In the genomic region with DNA sequence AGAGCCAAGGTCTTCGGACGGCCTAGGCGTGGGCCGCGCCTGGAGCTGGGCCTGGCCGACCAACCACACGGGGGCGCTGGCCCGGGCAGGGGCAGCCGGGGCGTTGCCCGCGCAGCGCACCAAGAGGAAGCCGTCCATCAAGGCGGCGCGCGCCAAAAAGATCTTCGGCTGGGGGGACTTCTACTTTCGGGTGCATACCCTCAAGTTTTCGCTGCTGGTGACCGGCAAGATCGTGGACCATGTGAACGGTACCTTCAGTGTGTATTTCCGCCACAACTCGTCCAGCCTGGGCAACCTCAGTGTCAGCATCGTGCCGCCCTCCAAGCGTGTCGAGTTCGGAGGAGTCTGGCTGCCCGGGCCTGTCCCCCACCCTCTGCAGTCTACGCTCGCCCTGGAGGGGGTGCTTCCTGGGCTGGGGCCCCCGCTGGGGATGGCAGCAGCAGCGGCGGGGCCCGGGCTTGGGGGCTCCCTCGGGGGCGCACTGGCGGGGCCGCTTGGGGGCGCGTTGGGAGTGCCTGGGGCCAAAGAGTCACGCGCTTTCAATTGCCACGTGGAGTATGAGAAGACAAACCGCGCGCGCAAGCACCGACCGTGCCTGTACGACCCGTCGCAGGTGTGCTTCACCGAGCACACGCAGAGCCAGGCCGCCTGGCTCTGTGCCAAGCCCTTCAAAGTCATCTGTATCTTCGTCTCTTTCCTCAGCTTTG, we compare ENCODE assay signal across 8 cellular contexts. TPM values are rescaled to one million over a fixed set of nuclear protein-coding genes. Genes with fewer than 3 reads are reported as not detected.
DNase-seq lines count a peak whose midpoint lies in the region; ATAC-seq and TF ChIP-seq lines count a peak whose summit lies in the region.

No MANE protein-coding gene starts in this region.

- DNase-seq in Peyer's patch (peak; percentile 58 to 79 (median 74)), adrenal gland (peak in 1 of 7 donors; percentile 63), left lung (peak in 1 of 2 donors; percentile 96), type B pancreatic cell (ENCODE audit: extremely low spot score, unreplicated experiment) (no peak), osteoblast (ENCODE audit: insufficient read length, low spot score, missing footprints) (no peak)

- no peak overlapping the region for H3K27ac Mint-ChIP-seq in type B pancreatic cell

- H3K9me3 ChIP-seq in Peyer's patch (peaks cover 0 to 7% (median 0%) of the 10 kb centered on the region in 4 donors), adrenal gland (replicated peaks in 1 of 3) (no peaks in the 10 kb centered on the region), left lung (no peaks in the 10 kb centered on the region), osteoblast (ENCODE audit: low read depth, low read length) (no peaks in the 10 kb centered on the region)

- H3K4me3 Mint-ChIP-seq in type B pancreatic cell, result no peak overlapping the region

- H3K9me3 Mint-ChIP-seq in type B pancreatic cell, result no peaks in the 10 kb centered on the region

- H3K27me3 ChIP-seq in Peyer's patch, result peaks cover 0 to 59% of the 10 kb centered on the region in 2 donors
- peaks cover 68% of the 10 kb centered on the region for H3K27me3 ChIP-seq in adrenal gland
- H3K27me3 ChIP-seq in left lung, result peaks cover 68 to 77% of the 10 kb centered on the region in 2 donors
- H3K27me3 ChIP-seq in osteoblast (ENCODE audit: insufficient read depth, low read length), result peaks cover 17% of the 10 kb centered on the region

- peaks cover 55% of the 10 kb centered on the region for H3K4me1 Mint-ChIP-seq in type B pancreatic cell (ENCODE audit: unreplicated experiment)

- no peak for TF ChIP-seq POLR2A in Peyer's patch (IDR thresholded peaks at IDR 0.05)
- TF ChIP-seq POLR2A in adrenal gland (IDR thresholded peaks at IDR 0.05), result no peak

- 7 to 12% (median 7%) methylated on average over 6 to 61 of the region's 61 CpGs for WGBS in adrenal gland, 4 donors

- TF ChIP-seq CTCF in Peyer's patch (IDR thresholded peaks at IDR 0.05) (peak; percentile 13 to 74 (median 62)), adrenal gland (IDR thresholded peaks at IDR 0.05) (peak in 5 of 6 experiments; percentile 32 to 67 (median 54)), left lung (IDR thresholded peaks at IDR 0.05) (peak; percentile 61 to 85), type B pancreatic cell (conservative IDR thresholded peaks at IDR 0.05) (peak; percentile 67), osteoblast (IDR thresholded peaks at IDR 0.05; ENCODE audit: extremely low read depth, low read depth, low read length) (no peak)

- H3K36me3 Mint-ChIP-seq in type B pancreatic cell, result no peaks in the 10 kb centered on the region

- peaks cover 0 to 21% (median 16%) of the 10 kb centered on the region in 4 donors for H3K4me1 ChIP-seq in Peyer's patch
- H3K4me1 ChIP-seq in adrenal gland (replicated peaks in 1 of 2), result peaks cover 3 to 5% of the 10 kb centered on the region in 2 donors
- peaks cover 0 to 37% of the 10 kb centered on the region in 2 donors for H3K4me1 ChIP-seq in left lung
- H3K4me1 ChIP-seq in osteoblast (ENCODE audit: insufficient read depth, low read length), result peaks cover 19% of the 10 kb centered on the region

- H3K27ac ChIP-seq in Peyer's patch (no peak overlapping the region), adrenal gland (no peak overlapping the region), left lung (no peak overlapping the region), osteoblast (ENCODE audit: low read depth, low read length) (no peak overlapping the region)

- H3K27me3 Mint-ChIP-seq in type B pancreatic cell, result peaks cover 63% of the 10 kb centered on the region

- H2AFZ ChIP-seq in osteoblast (ENCODE audit: low read length), result no peak overlapping the region

- H3K79me2 ChIP-seq in osteoblast (ENCODE audit: insufficient read depth, low read length), result peaks cover 6% of the 10 kb centered on the region

- no peaks in the 10 kb centered on the region for H4K20me1 ChIP-seq in osteoblast (ENCODE audit: insufficient read depth, low read length)

- H3K36me3 ChIP-seq in Peyer's patch (no peaks in the 10 kb centered on the region), adrenal gland (replicated peaks in 1 of 2) (no peaks in the 10 kb centered on the region), left lung (no peaks in the 10 kb centered on the region), osteoblast (ENCODE audit: insufficient read depth, low read length) (no peaks in the 10 kb centered on the region)

- intact Hi-C loops in adrenal gland (cut with DNase I), result no loop called here
- intact Hi-C loops in left lung (cut with DNase I), result no loop called here

- H3K4me3 ChIP-seq in Peyer's patch (peak overlapping the region in 1 of 4 donors; percentile 17), adrenal gland (no peak overlapping the region), left lung (peak overlapping the region in 1 of 2 donors; percentile 1), osteoblast (ENCODE audit: insufficient read depth, low read length) (no peak overlapping the region)

- no peak overlapping the region for H3K4me2 ChIP-seq in osteoblast (ENCODE audit: insufficient read depth, low read length)

- ATAC-seq in GM19468 (IDR thresholded peaks at IDR 0.05; ENCODE audit: extremely low read depth, unreplicated experiment) (peak; percentile 56), left lung (peak; percentile 70), GM21737 (IDR thresholded peaks at IDR 0.05; ENCODE audit: unreplicated experiment) (no peak), HG03097 (IDR thresholded peaks at IDR 0.05; ENCODE audit: low FRiP score, unreplicated experiment) (no peak)

RNA-seq across cellular contexts. Expression of gene SHMT2, which starts 4.4 kb away (rescaled TPM):
- total RNA-seq in Peyer's patch, result 10 to 100 TPM; 34.4 to 72.6 (median 36.3) TPM
- 10 to 100 TPM; 57.0 to 94.7 (median 71.8) TPM for total RNA-seq in adrenal gland
- polyA plus RNA-seq in adrenal gland, result 10 to 100 TPM; 25.2 to 43.0 (median 29.0) TPM
- total RNA-seq in left lung, result 100 to 1,000 TPM in 1 of 2 donors, 10 to 100 TPM in 1; 64.7 to 116 TPM
- total RNA-seq in type B pancreatic cell (ENCODE audit: low replicate concordance), result 108 and 131 TPM in 2 replicates
- 384 and 408 TPM in 2 replicates for total RNA-seq in osteoblast

RNA-seq across cellular contexts. Expression of gene NXPH4, which starts 8.5 kb away (rescaled TPM):
- not detected for total RNA-seq in Peyer's patch
- total RNA-seq in adrenal gland, result 1 to 10 TPM in 1 of 8 donors, under 1 TPM in 4, not detected in 3; 0.15 to 3.7 (median 0.42) TPM
- polyA plus RNA-seq in adrenal gland, result 1 to 10 TPM in 2 of 3 donors, under 1 TPM in 1; 0.62 to 1.7 (median 1.2) TPM
- 1 to 10 TPM in 1 of 2 donors, under 1 TPM in 1; 0.93 to 1.0 TPM for total RNA-seq in left lung
- total RNA-seq in type B pancreatic cell (ENCODE audit: low replicate concordance), result 15.1 and 45.5 TPM in 2 replicates
- 0.88 and 1.1 TPM in 2 replicates for total RNA-seq in osteoblast

RNA-seq across cellular contexts. Expression of gene STAC3, which starts 25.9 kb away (rescaled TPM):
- total RNA-seq in Peyer's patch, result 1 to 10 TPM; 1.9 to 6.6 (median 2.4) TPM
- total RNA-seq in adrenal gland, result 1 to 10 TPM in 7 of 8 donors, under 1 TPM in 1; 0.30 to 4.1 (median 2.5) TPM
- 10 to 100 TPM in 1 of 3 donors, 1 to 10 TPM in 2; 2.0 to 10.5 (median 4.5) TPM for polyA plus RNA-seq in adrenal gland
- total RNA-seq in left lung, result 1 to 10 TPM; 3.4 to 5.0 TPM
- 1.6 and 4.8 TPM in 2 replicates for total RNA-seq in type B pancreatic cell (ENCODE audit: low replicate concordance)
- 0.36 and 0.59 TPM in 2 replicates for total RNA-seq in osteoblast

Comparison
In these comparisons a context has a peak if more than half of its experiments do, and no peak if none do; other contexts are left out.
1. ATAC-seq: peak in GM19468 (single experiment) and left lung (single experiment); none in GM21737 (single experiment) and HG03097 (single experiment).
2. DNase-seq: peak in Peyer's patch (3 of 3); none in type B pancreatic cell (single experiment) and osteoblast (single experiment).